Comparison of ENCODE assay signal across 1 cellular context in genomic region chr19:40717325-40717879, GRCh38.
TF ChIP-seq lines count a peak whose summit lies in the region.

No MANE protein-coding gene starts in this region.

TF ChIP-seq in GM12878, 131 proteins besides CTCF, POLR2A, EP300 and RAD21:
- TF ChIP-seq TARDBP (IDR thresholded peaks at IDR 0.05; ENCODE audit: borderline replicate concordance), result no peak
- TF ChIP-seq HDAC6 (IDR thresholded peaks at IDR 0.05; ENCODE audit: unreplicated experiment), result no peak
- TF ChIP-seq GATAD2B (conservative IDR thresholded peaks at IDR 0.05; ENCODE audit: low read depth), result 0 out of 2 replicates have a peak, but pooled peaks have one; percentile 9
- TF ChIP-seq ZSCAN29 (IDR thresholded peaks at IDR 0.05), result no peak
- peak; percentile 15 for TF ChIP-seq SMARCA5 (IDR thresholded peaks at IDR 0.05)
- no peak for TF ChIP-seq JUNB (IDR thresholded peaks at IDR 0.05)
- TF ChIP-seq EED (IDR thresholded peaks at IDR 0.05; ENCODE audit: low read depth), result no peak
- TF ChIP-seq HSF1 (IDR thresholded peaks at IDR 0.05; ENCODE audit: low read depth, low read length), result no peak
- no peak for TF ChIP-seq TCF3 (IDR thresholded peaks at IDR 0.05; ENCODE audit: borderline replicate concordance, insufficient read depth, low read depth, low read length)
- TF ChIP-seq POLR2AphosphoS5 (IDR thresholded peaks at IDR 0.05; ENCODE audit: low read length), result no peak
- peak; percentile 1; the same call in 1 of the 2 replicates for TF ChIP-seq IKZF1 (conservative IDR thresholded peaks at IDR 0.05)
- no peak for TF ChIP-seq USF2 (IDR thresholded peaks at IDR 0.05; ENCODE audit: borderline replicate concordance, low read depth, low read length)
